Comparison of ENCODE assay signal across 14 cellular contexts in genomic region chr4:106569151-106570029, GRCh38.
DNase-seq lines count a peak whose midpoint lies in the region; ATAC-seq and TF ChIP-seq lines count a peak whose summit lies in the region.
"Had no signal": no experiment of that assay in that cellular context is flagged by ENCODE, and none has a peak within 500 bp of the region (broad histone marks: within the 10 kb centered on the region; RNA-seq: fewer than 3 reads in every experiment).

No MANE protein-coding gene starts in this region.

- no peaks in the 10 kb centered on the region for H3K79me2 ChIP-seq in MM.1S (ENCODE audit: low read length)
- no peaks in the 10 kb centered on the region for H3K79me2 ChIP-seq in neural progenitor cell (ENCODE audit: low read depth)

- no peak overlapping the region for H3K9ac ChIP-seq in MM.1S (ENCODE audit: low read length)
- no peak overlapping the region for H3K9ac ChIP-seq in neural progenitor cell

- H3K9me3 ChIP-seq in MM.1S (replicated peaks; ENCODE audit: insufficient read depth, low read length) (no peaks in the 10 kb centered on the region), neural progenitor cell (ENCODE audit: low read depth) (no peaks in the 10 kb centered on the region)
- H3K9me3 ChIP-seq: left lung had no signal

- no peaks in the 10 kb centered on the region for H3K9me2 ChIP-seq in MM.1S (replicated peaks; ENCODE audit: insufficient read depth, low read length)

- H3K27me3 ChIP-seq in MM.1S (replicated peaks; ENCODE audit: insufficient read depth, low read length), result no peaks in the 10 kb centered on the region
- H3K27me3 ChIP-seq in neural progenitor cell, result no peaks in the 10 kb centered on the region
- H3K27me3 ChIP-seq: foreskin keratinocyte, left lung had no signal

- no peaks in the 10 kb centered on the region for H4K20me1 ChIP-seq in MM.1S (ENCODE audit: insufficient read depth, low read length)
- H4K20me1 ChIP-seq in neural progenitor cell (ENCODE audit: low read depth), result no peaks in the 10 kb centered on the region

- H3K27me3 Mint-ChIP-seq in neural progenitor cell (ENCODE audit: insufficient read depth, low read depth), result peaks cover 3% of the 10 kb centered on the region

- no peaks in the 10 kb centered on the region for H3F3A ChIP-seq in MM.1S (ENCODE audit: insufficient read depth, low read length)
- no peaks in the 10 kb centered on the region for H3F3A ChIP-seq in neural progenitor cell (ENCODE audit: low read depth)

- H3K36me3 ChIP-seq in MM.1S (replicated peaks; ENCODE audit: insufficient read depth, low read length) (no peaks in the 10 kb centered on the region), neural progenitor cell (no peaks in the 10 kb centered on the region)
- H3K36me3 ChIP-seq: left lung had no signal

- DNase-seq in GM04503 (ENCODE audit: low read depth) (peak; percentile 54), MM.1S (peak; percentile 65), astrocyte of the hippocampus (ENCODE audit: low read depth, low spot score) (peak; percentile 3), neural progenitor cell (ENCODE audit: low spot score) (no peak), omental fat pad (ENCODE audit: low spot score) (no peak), NCI-H1092 treated with DMSO at 0.1 percent for 48 hours (lab: John Stamatoyannopoulos, UW) (no peak)
- DNase-seq: activated CD4-positive, alpha-beta T cell treated with anti-CD3 and anti-CD28 coated beads for 4 hours; activated CD8-positive, alpha-beta memory T cell treated with anti-CD3 and anti-CD28 coated beads, Interleukin-2, amount 50 U/mL, for 48 hours; left lung; NCI-H1417 treated with DMSO at 0.1 percent for 48 hours; small intestine had no signal

- H3K36me3 Mint-ChIP-seq in neural progenitor cell, result no peaks in the 10 kb centered on the region

- H3K4me3 ChIP-seq in MM.1S (ENCODE audit: low read length), result no peak overlapping the region
- no peak overlapping the region for H3K4me3 ChIP-seq in neural progenitor cell
- H3K4me3 ChIP-seq: left lung, SK-N-MC had no signal

- ATAC-seq in omental fat pad (ENCODE audit: low FRiP score) (no peak), HG03571 (IDR thresholded peaks at IDR 0.05; ENCODE audit: unreplicated experiment) (no peak)
- ATAC-seq: foreskin keratinocyte, left lung had no signal

- peak overlapping the region; percentile 6 for H3K27ac Mint-ChIP-seq in neural progenitor cell

- H3K4me2 ChIP-seq in MM.1S (ENCODE audit: low read depth, low read length) (no peak overlapping the region), neural progenitor cell (no peak overlapping the region)

- H3K4me1 ChIP-seq in MM.1S (ENCODE audit: low read length), result 0 out of 2 replicates have a peak, but pooled peaks cover 8% of the 10 kb centered on the region
- no peaks in the 10 kb centered on the region for H3K4me1 ChIP-seq in neural progenitor cell
- H3K4me1 ChIP-seq: left lung had no signal

- no peak for TF ChIP-seq CTCF in MM.1S (IDR thresholded peaks at IDR 0.05; ENCODE audit: low read length)
- TF ChIP-seq CTCF in neural progenitor cell (IDR thresholded peaks at IDR 0.05), result no peak
- TF ChIP-seq CTCF in omental fat pad (IDR thresholded peaks at IDR 0.05), result no peak

- no peak overlapping the region for H2AFZ ChIP-seq in MM.1S (ENCODE audit: low read length)
- no peak overlapping the region for H2AFZ ChIP-seq in neural progenitor cell (replicated peaks)

- no peak overlapping the region for H3K4me3 Mint-ChIP-seq in neural progenitor cell

- H3K4me1 Mint-ChIP-seq in neural progenitor cell, result no peaks in the 10 kb centered on the region

- H3K27ac ChIP-seq in MM.1S (ENCODE audit: low read length), result no peak overlapping the region; the same call in 1 of the 2 replicates
- H3K27ac ChIP-seq in neural progenitor cell, result no peak overlapping the region
- H3K27ac ChIP-seq: foreskin keratinocyte, left lung, SK-N-MC had no signal

- H3K9me3 Mint-ChIP-seq in neural progenitor cell, result no peaks in the 10 kb centered on the region

Comparison
In these comparisons a context has a peak if more than half of its experiments do, and no peak if none do; other contexts are left out.
1. DNase-seq: peak in GM04503 (single experiment), MM.1S (single experiment) and astrocyte of the hippocampus (single experiment); none in neural progenitor cell (single experiment), omental fat pad (single experiment) and NCI-H1092 treated with DMSO at 0.1 percent for 48 hours (single experiment).